In the genomic region with DNA sequence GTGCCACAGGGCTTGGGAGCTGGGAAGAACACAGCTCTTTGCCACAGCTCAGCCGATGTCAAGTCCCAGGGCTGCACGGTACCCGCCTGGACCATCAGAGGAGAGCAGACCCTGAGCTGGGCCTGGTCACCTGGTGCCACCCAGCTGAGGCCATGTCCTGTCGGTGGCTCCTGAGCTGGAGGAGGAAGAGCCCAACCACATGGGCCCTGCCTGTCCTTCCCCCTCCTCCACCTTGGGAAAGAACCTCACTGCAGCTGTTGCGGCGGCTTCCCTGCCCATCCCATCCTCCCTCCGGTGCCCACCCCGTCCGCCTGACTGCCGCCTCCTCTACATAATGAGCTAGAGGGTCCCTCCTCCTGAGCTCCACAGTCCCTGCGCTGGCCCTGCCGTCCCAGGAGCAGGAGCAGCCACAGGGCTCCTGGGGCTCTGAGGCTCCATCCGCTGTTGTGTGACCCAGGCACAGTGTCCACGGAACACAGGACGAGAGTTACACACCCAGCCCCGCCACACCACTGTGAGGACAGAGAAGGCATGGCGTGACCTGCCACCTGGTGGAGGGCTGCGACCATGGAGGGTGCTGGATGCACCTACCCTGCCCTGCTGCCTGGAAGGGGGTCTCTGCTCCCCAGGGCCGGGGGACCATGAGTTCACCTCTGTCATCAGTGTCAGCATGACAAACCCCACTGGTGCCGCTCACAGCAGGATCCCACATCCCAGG, we compare ENCODE assay signal across 8 cellular contexts. TPM values are rescaled to one million over a fixed set of nuclear protein-coding genes. Genes with fewer than 3 reads are reported as not detected.
A peak's percentile ranks its signal among the peaks of the same experiment; 100 is the strongest.
DNase-seq lines count a peak whose midpoint lies in the region; ATAC-seq, FAIRE-seq and TF ChIP-seq lines count a peak whose summit lies in the region.

No MANE protein-coding gene starts in this region.

- intact Hi-C loops in activated T-helper 1 cell treated with anti-CD3 and anti-CD28 coated beads, Interleukin-12 subunit alpha, Interleukin-12 subunit beta, Interleukin-2, Interleukin-4 antibody, amounts not matched to agents 30 ng/mL and 10 ng/mL and 1 ng/mL, durations not matched to agents 14 hours and 24 hours and 36 hours (cut with micrococcal nuclease) = no loop called here
- intact Hi-C loops in GM12878 (cut with micrococcal nuclease; ENCODE audit: unreplicated experiment) = loop anchor here (2.0 kb wide), 1 partner anchor 103 kb away; no protein-coding TSS in a partner anchor

- BruUV-seq in GM12878 (replicated peaks; lab: Mats Ljungman, UMichigan) = no TSS peak

- H3K4me1 ChIP-seq in GM12878 (ENCODE audit: control insufficient read depth, insufficient read depth, low read length) = no peaks in the 10 kb centered on the region

- RAD21 ChIA-PET in GM12878 (lab: Charles Lee; ENCODE audit: unreplicated experiment) = interaction anchor here (1.0 to 2.0 kb wide), 9 partner anchors 40 to 543 kb away, joined by 3 to 22 read pairs (median 5); no protein-coding TSS in a partner anchor

- H3K4me3 Mint-ChIP-seq in activated T-helper 1 cell treated with anti-CD3 and anti-CD28 coated beads, Interleukin-12 subunit alpha, Interleukin-12 subunit beta, Interleukin-2, Interleukin-4 antibody, amounts not matched to agents 30 ng/mL and 10 ng/mL and 1 ng/mL, durations not matched to agents 14 hours and 24 hours and 36 hours = no peak overlapping the region
- H3K4me3 Mint-ChIP-seq in stimulated activated naive CD8-positive, alpha-beta T cell treated with anti-CD3 and anti-CD28 coated beads, Interleukin-15, amount 100 ng/mL, for 72 hours = peak overlapping the region in 1 of 2 donors; percentile 71

- TF ChIP-seq EP300 in GM12878 (IDR thresholded peaks at IDR 0.05; ENCODE audit: borderline replicate concordance in 1 of 2, control insufficient read depth in 1 of 2, low read depth in 2 of 2, low read length in 2 of 2) = no peak

- POLR2A ChIA-PET in GM12878 (lab: Charles Lee) = no interaction called here

- no peak overlapping the region for H3K27ac Mint-ChIP-seq in activated T-helper 1 cell treated with anti-CD3 and anti-CD28 coated beads, Interleukin-12 subunit alpha, Interleukin-12 subunit beta, Interleukin-2, Interleukin-4 antibody, amounts not matched to agents 30 ng/mL and 10 ng/mL and 1 ng/mL, durations not matched to agents 14 hours and 24 hours and 36 hours
- peak overlapping the region; percentile 17 to 92 for H3K27ac Mint-ChIP-seq in stimulated activated naive CD8-positive, alpha-beta T cell treated with anti-CD3 and anti-CD28 coated beads, Interleukin-15, amount 100 ng/mL, for 72 hours

- no peak overlapping the region for H3K27ac ChIP-seq in GM12878 (ENCODE audit: control insufficient read depth, insufficient read depth)

- no peak; the same call in 1 of the 2 replicates for TF ChIP-seq POLR2A in GM12878 (IDR thresholded peaks at IDR 0.05; ENCODE audit: low read depth, low read length)

- H2AFZ ChIP-seq in GM12878 (ENCODE audit: control insufficient read depth, low read depth, low read length) = no peak overlapping the region

- no peaks in the 10 kb centered on the region for H3K36me3 ChIP-seq in GM12878 (ENCODE audit: control insufficient read depth in 2 of 2, insufficient read depth in 2 of 2, low read length in 1 of 2)
- no peaks in the 10 kb centered on the region for H3K36me3 ChIP-seq in kidney epithelial cell (ENCODE audit: control insufficient read depth, insufficient read depth, low read length)

- TF ChIP-seq CTCF in GM12878 (IDR thresholded peaks at IDR 0.05 in 2 of 3, conservative IDR thresholded peaks at IDR 0.05 in 1 of 3; ENCODE audit: control insufficient read depth in 2 of 3, extremely low read depth in 1 of 3, insufficient read depth in 1 of 3, low read depth in 3 of 3, low read length in 3 of 3) (peak; percentile 55 to 78 (median 73)), kidney epithelial cell (IDR thresholded peaks at IDR 0.05; ENCODE audit: insufficient read depth, low read length, poor library complexity, severe bottlenecking) (peak; percentile 58)

- H3K79me2 ChIP-seq in GM12878 (ENCODE audit: control insufficient read depth, insufficient read depth, low read length) = no peaks in the 10 kb centered on the region

- H3K4me3 ChIP-seq in GM12878 = no peak overlapping the region
- no peak overlapping the region for H3K4me3 ChIP-seq in kidney epithelial cell (ENCODE audit: low read depth, low read length)

- no peaks in the 10 kb centered on the region for H3K9me3 Mint-ChIP-seq in activated T-helper 1 cell treated with anti-CD3 and anti-CD28 coated beads, Interleukin-12 subunit alpha, Interleukin-12 subunit beta, Interleukin-2, Interleukin-4 antibody, amounts not matched to agents 30 ng/mL and 10 ng/mL and 1 ng/mL, durations not matched to agents 14 hours and 24 hours and 36 hours
- H3K9me3 Mint-ChIP-seq in stimulated activated naive CD8-positive, alpha-beta T cell treated with anti-CD3 and anti-CD28 coated beads, Interleukin-15, amount 100 ng/mL, for 72 hours = no peaks in the 10 kb centered on the region

- H3K4me2 ChIP-seq in GM12878 (ENCODE audit: control insufficient read depth, insufficient read depth) = no peak overlapping the region

- H4K20me1 ChIP-seq in GM12878 (ENCODE audit: control insufficient read depth, insufficient read depth) = no peaks in the 10 kb centered on the region

- ATAC-seq in GM12878 (peak; percentile 95), HG02642 (IDR thresholded peaks at IDR 0.05; ENCODE audit: poor library complexity, unreplicated experiment) (no peak)
- peak; percentile 81 for ATAC-seq in stimulated activated naive CD8-positive, alpha-beta T cell treated with anti-CD3 and anti-CD28 coated beads, Interleukin-15, amount 100 ng/mL, for 72 hours

- FAIRE-seq in GM12878 (lab: Jason Lieb, UNC) = no peak

- CTCF ChIA-PET in GM12878 (lab: Yijun Ruan, JAX) = interaction anchor here (0.5 to 1.9 kb wide), 12 partner anchors 32 to 543 kb away, joined by 3 to 19 read pairs (median 4); no protein-coding TSS in a partner anchor

- SMC1A ChIA-PET in GM12878 (lab: Charles Lee; ENCODE audit: uncharacterized antibody, unreplicated experiment) = interaction anchor here (0.8 to 1.5 kb wide), 10 partner anchors 14 to 543 kb away, joined by 3 to 7 read pairs (median 4); no protein-coding TSS in a partner anchor

- no peak overlapping the region for H3K9ac ChIP-seq in GM12878 (ENCODE audit: control insufficient read depth, insufficient read depth, low read length)

- in situ Hi-C loops in GM12878 (cut with MboI) = loop anchor here (5.0 kb wide), 1 partner anchor 108 kb away; no protein-coding TSS in a partner anchor

- TF ChIP-seq RAD21 in GM12878 (IDR thresholded peaks at IDR 0.05; ENCODE audit: insufficient read depth, low read depth, low read length) = peak; percentile 72

- peaks cover 6% of the 10 kb centered on the region for H3K36me3 Mint-ChIP-seq in activated T-helper 1 cell treated with anti-CD3 and anti-CD28 coated beads, Interleukin-12 subunit alpha, Interleukin-12 subunit beta, Interleukin-2, Interleukin-4 antibody, amounts not matched to agents 30 ng/mL and 10 ng/mL and 1 ng/mL, durations not matched to agents 14 hours and 24 hours and 36 hours (ENCODE audit: low read depth)

- H3K9me3 ChIP-seq in GM12878 (replicated peaks; ENCODE audit: control insufficient read depth, insufficient read depth, low read length) = no peaks in the 10 kb centered on the region

- DNase-seq in activated T-helper 1 cell treated with Interleukin-2 at 50 U/mL for 16 hours (ENCODE audit: low read depth) (peak; percentile 13), RPMI8226 (peak; percentile 57), GM12878 (ENCODE audit: low read depth, low spot score) (no peak), kidney epithelial cell (ENCODE audit: low read depth) (no peak), NCI-H1105 treated with DMSO at 0.1 percent for 48 hours (lab: John Stamatoyannopoulos, UW) (no peak)
- no peak for DNase-seq in activated T-helper 1 cell treated with anti-CD3 and anti-CD28 coated beads, Interleukin-12 subunit alpha, Interleukin-12 subunit beta, Interleukin-2, Interleukin-4 antibody, amounts not matched to agents 30 ng/mL and 10 ng/mL and 1 ng/mL, durations not matched to agents 14 hours and 24 hours and 36 hours (ENCODE audit: low spot score)
- peak; percentile 57 to 59 for DNase-seq in stimulated activated naive CD8-positive, alpha-beta T cell treated with anti-CD3 and anti-CD28 coated beads, Interleukin-15, amount 100 ng/mL, for 72 hours

- WGBS in GM12878 (ENCODE audit: insufficient coverage, insufficient replicate concordance, low lambda C conversion rate, missing lambda C conversion rate) = 23% methylated on average over 20 of the region's 20 CpGs

- no peaks in the 10 kb centered on the region for H3K27me3 ChIP-seq in GM12878 (replicated peaks in 1 of 2; ENCODE audit: control insufficient read depth in 2 of 2, insufficient read depth in 2 of 2, low read length in 1 of 2)
- peaks cover 33% of the 10 kb centered on the region for H3K27me3 ChIP-seq in kidney epithelial cell (ENCODE audit: control insufficient read depth, insufficient read depth, low read length)

- peaks cover 5% of the 10 kb centered on the region for H3K27me3 Mint-ChIP-seq in activated T-helper 1 cell treated with anti-CD3 and anti-CD28 coated beads, Interleukin-12 subunit alpha, Interleukin-12 subunit beta, Interleukin-2, Interleukin-4 antibody, amounts not matched to agents 30 ng/mL and 10 ng/mL and 1 ng/mL, durations not matched to agents 14 hours and 24 hours and 36 hours (ENCODE audit: insufficient read depth)
- peaks cover 22% of the 10 kb centered on the region for H3K27me3 Mint-ChIP-seq in stimulated activated naive CD8-positive, alpha-beta T cell treated with anti-CD3 and anti-CD28 coated beads, Interleukin-15, amount 100 ng/mL, for 72 hours

- H3K4me1 Mint-ChIP-seq in activated T-helper 1 cell treated with anti-CD3 and anti-CD28 coated beads, Interleukin-12 subunit alpha, Interleukin-12 subunit beta, Interleukin-2, Interleukin-4 antibody, amounts not matched to agents 30 ng/mL and 10 ng/mL and 1 ng/mL, durations not matched to agents 14 hours and 24 hours and 36 hours (ENCODE audit: low read depth) = peaks cover 4% of the 10 kb centered on the region
- peaks cover 27% of the 10 kb centered on the region for H3K4me1 Mint-ChIP-seq in stimulated activated naive CD8-positive, alpha-beta T cell treated with anti-CD3 and anti-CD28 coated beads, Interleukin-15, amount 100 ng/mL, for 72 hours

RNA-seq across cellular contexts. Expression of gene CHMP6, which starts 21.4 kb away (rescaled TPM):
- total RNA-seq in activated T-helper 1 cell treated with anti-CD3 and anti-CD28 coated beads, Interleukin-12 subunit alpha, Interleukin-12 subunit beta, Interleukin-2, Interleukin-4 antibody, amounts not matched to agents 30 ng/mL and 10 ng/mL and 1 ng/mL, durations not matched to agents 14 hours and 24 hours and 36 hours = 36.6 and 43.5 TPM in 2 replicates
- total RNA-seq in GM12878 (2013; cell fraction: nucleolus; rRNA removed) = 34.6 and 47.2 TPM in 2 replicates
- total RNA-seq in GM12878 (2014; rRNA removed) (9.6 and 10.4 TPM in 2 replicates), GM12878 (2014; rRNA removed; fragmentation: Illumina TruSeq; extraction: Trizol) (13.2 and 14.4 TPM in 2 replicates), GM12878 (2021) (26.8 and 29.8 TPM in 2 replicates), kidney epithelial cell (26.6 and 36.6 TPM in 2 replicates)
- polyA plus RNA-seq in GM12878 (2011; ENCODE audit: low read depth) = 4.7 TPM
- polyA plus RNA-seq in GM12878 (2011; rRNA removed) (13.0 and 15.0 TPM in 2 replicates), GM12878 (2014; fragmentation: Illumina TruSeq; extraction: Trizol) (10.5 and 14.1 TPM in 2 replicates), GM12878 (2014; fragmentation: Nextera tagmentation; extraction: Ambion mirVana) (1 to 10 TPM in 1 of 2 experiments, under 1 TPM in 1; 0.21 to 2.1 TPM), GM12878 (2014; rRNA removed) (32.0 and 35.7 TPM in 2 replicates), GM12878 (2016; fragmentation: Nextera tagmentation; extraction: Ambion mirVana) (10 to 100 TPM; 32.8 to 37.9 TPM)
- 17.0 and 25.3 TPM in 2 replicates for polyA plus RNA-seq in GM12878 (2011; cell fraction: cytosol; rRNA removed)
- polyA plus RNA-seq in GM12878 (2011; cell fraction: nucleus; rRNA removed) = 20.6 and 26.1 TPM in 2 replicates
- polyA plus RNA-seq in GM12878 (2012) = 12.4 and 13.1 TPM in 2 replicates
- 6.7 and 12.2 TPM in 2 replicates for polyA minus RNA-seq in GM12878 (2011; rRNA and poly(A)+ RNA removed)
- 5.6 and 9.9 TPM in 2 replicates for polyA minus RNA-seq in GM12878 (2011; cell fraction: cytosol; rRNA and poly(A)+ RNA removed)
- 9.7 and 15.0 TPM in 2 replicates for polyA minus RNA-seq in GM12878 (2011; cell fraction: nucleus; rRNA and poly(A)+ RNA removed)

Comparison
In these comparisons a context has a peak if more than half of its experiments do, and no peak if none do; other contexts are left out.
1. DNase-seq: peak in activated T-helper 1 cell treated with Interleukin-2 at 50 U/mL for 16 hours (single experiment), RPMI8226 (single experiment) and stimulated activated naive CD8-positive, alpha-beta T cell treated with anti-CD3 and anti-CD28 coated beads, Interleukin-15, amount 100 ng/mL, for 72 hours (2 of 2); none in activated T-helper 1 cell treated with anti-CD3 and anti-CD28 coated beads, Interleukin-12 subunit alpha, Interleukin-12 subunit beta, Interleukin-2, Interleukin-4 antibody, amounts not matched to agents 30 ng/mL and 10 ng/mL and 1 ng/mL, durations not matched to agents 14 hours and 24 hours and 36 hours (single experiment), GM12878 (single experiment), kidney epithelial cell (single experiment) and NCI-H1105 treated with DMSO at 0.1 percent for 48 hours (single experiment).